Comparison of ENCODE assay signal across 18 cellular contexts in the genomic region with DNA sequence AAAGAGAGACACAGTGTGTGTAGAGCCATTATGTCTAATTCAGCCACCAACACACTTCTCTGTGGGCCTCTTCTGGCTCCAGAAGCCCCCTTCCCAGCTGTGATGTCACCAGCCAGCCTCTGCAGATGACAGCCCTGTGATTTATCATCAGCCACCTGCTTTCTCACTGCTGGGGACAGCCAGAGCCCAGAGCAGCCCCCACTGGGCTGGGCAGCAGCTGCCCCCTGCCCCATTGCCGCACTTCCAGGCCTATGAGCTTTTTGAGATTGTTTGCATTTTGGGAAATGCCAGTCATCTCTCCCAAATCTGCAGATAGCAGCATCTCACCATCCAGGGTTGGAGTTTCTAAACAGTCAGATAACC.
"Had no signal": no experiment of that assay in that cellular context is flagged by ENCODE, and none has a peak within 500 bp of the region (broad histone marks: within the 10 kb centered on the region; RNA-seq: fewer than 3 reads in every experiment).

No MANE protein-coding gene starts in this region.

- H3K4me3 Mint-ChIP-seq: activated naive CD8-positive, alpha-beta T cell treated with anti-CD3 and anti-CD28 coated beads, Interleukin-2, amount 10 ng/mL, durations not matched to agents 7 days and 5 days; dendritic cell treated with granulocyte-macrophage colony-stimulating factor and Interleukin-4, amounts not matched to agents 40 ng/mL and 50 ng/mL, for 4 days; effector memory CD8-positive, alpha-beta T cell; naive B cell had no signal

- H3K27me3 ChIP-seq: heart left ventricle, transverse colon had no signal

- ATAC-seq: effector memory CD8-positive, alpha-beta T cell; gastrocnemius medialis; heart left ventricle; left colon; stimulated activated naive CD8-positive, alpha-beta T cell treated with anti-CD3 and anti-CD28 coated beads, Interleukin-15, Interleukin-2, amounts not matched to agents 100 U/mL and 50 U/mL, for 24 hours had no signal

- H3K36me3 Mint-ChIP-seq: activated naive CD8-positive, alpha-beta T cell treated with anti-CD3 and anti-CD28 coated beads, Interleukin-2, amount 10 ng/mL, durations not matched to agents 7 days and 5 days; naive B cell had no signal

- H3K27ac ChIP-seq: gastrocnemius medialis, heart left ventricle, transverse colon had no signal

- H3K4me1 ChIP-seq: gastrocnemius medialis had no signal

- H3K4me3 ChIP-seq: gastrocnemius medialis, heart left ventricle, lung, transverse colon had no signal

- DNase-seq: activated CD4-positive, alpha-beta T cell treated with anti-CD3 and anti-CD28 coated beads for 1 hour; activated CD4-positive, alpha-beta T cell treated with anti-CD3 and anti-CD28 coated beads, Interleukin-2, amount 50 U/mL, for 4 hours; activated naive CD4-positive, alpha-beta T cell; activated naive CD8-positive, alpha-beta T cell treated with anti-CD3 and anti-CD28 coated beads, Interleukin-2, amount 10 ng/mL, durations not matched to agents 7 days and 5 days; activated T-cell treated with anti-CD3 and anti-CD28 coated beads for 4 hours; cerebellar nuclear complex; effector memory CD8-positive, alpha-beta T cell; gastrocnemius medialis; heart left ventricle; left colon; midbrain; naive B cell; small intestine; stimulated activated naive CD8-positive, alpha-beta T cell treated with anti-CD3 and anti-CD28 coated beads, Interleukin-15, Interleukin-2, amounts not matched to agents 100 U/mL and 50 U/mL, for 24 hours; T1000; transverse colon had no signal

- H3K9me3 Mint-ChIP-seq: activated naive CD8-positive, alpha-beta T cell treated with anti-CD3 and anti-CD28 coated beads, Interleukin-2, amount 10 ng/mL, durations not matched to agents 7 days and 5 days; dendritic cell treated with granulocyte-macrophage colony-stimulating factor and Interleukin-4, amounts not matched to agents 40 ng/mL and 50 ng/mL, for 4 days; effector memory CD8-positive, alpha-beta T cell; naive B cell had no signal

- H3K9me3 ChIP-seq: gastrocnemius medialis, heart left ventricle, transverse colon had no signal

- H3K27ac Mint-ChIP-seq: activated naive CD8-positive, alpha-beta T cell treated with anti-CD3 and anti-CD28 coated beads, Interleukin-2, amount 10 ng/mL, durations not matched to agents 7 days and 5 days; dendritic cell treated with granulocyte-macrophage colony-stimulating factor and Interleukin-4, amounts not matched to agents 40 ng/mL and 50 ng/mL, for 4 days; effector memory CD8-positive, alpha-beta T cell had no signal

- H3K36me3 ChIP-seq: gastrocnemius medialis, heart left ventricle, transverse colon had no signal
